In the genomic region with DNA sequence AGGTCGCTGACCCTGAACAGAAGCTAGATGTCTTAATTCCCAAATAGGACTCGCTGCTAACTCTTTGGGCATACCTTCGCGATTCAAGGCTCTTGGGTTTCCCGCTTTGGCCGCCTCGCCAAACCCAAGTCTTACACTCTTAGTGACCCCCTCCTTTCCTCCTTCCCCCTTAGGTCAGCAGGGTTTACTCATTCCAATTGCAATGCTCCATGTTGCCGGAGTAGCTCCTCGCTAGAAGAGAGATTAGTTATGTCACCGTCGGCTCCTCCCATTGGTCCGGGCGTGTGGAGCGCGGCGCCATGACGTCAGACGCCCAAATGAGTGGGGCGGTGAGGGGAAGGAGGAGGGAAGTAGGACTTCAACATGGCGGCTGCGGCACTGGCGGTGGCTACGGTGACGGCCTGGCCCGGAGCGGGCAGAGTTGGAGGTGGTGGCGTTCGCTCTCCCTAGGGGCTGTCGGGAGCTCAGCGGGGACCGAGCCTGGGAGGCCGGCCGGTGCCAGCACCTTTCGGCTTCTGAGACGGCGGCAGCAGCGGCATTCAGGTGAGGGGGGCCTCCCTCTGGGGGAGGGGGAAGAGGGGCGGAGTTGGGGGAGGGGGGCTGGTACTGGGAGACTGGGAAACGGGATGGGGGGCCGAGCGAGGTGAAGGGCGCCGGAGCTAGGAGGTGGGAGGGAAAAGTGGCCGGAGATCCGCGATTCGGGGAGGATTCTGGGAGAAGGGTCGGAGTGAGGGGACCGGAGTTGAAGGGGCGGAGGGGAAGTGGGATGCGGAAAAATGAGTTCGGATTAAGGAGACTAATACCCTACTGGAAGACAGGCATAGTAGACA, we compare ENCODE assay signal across 7 cellular contexts.
DNase-seq lines count a peak whose midpoint lies in the region; ATAC-seq and FAIRE-seq lines count a peak whose summit lies in the region.

A gene (plus strand): TSS at position 346 of the 830 bp plus-strand sequence. CDS start 41,872 bp downstream, outside the sequence.

- DNase-seq in GM18507 (ENCODE audit: extremely low spot score, insufficient read length, low read depth) (peak; percentile 91), NCI-H2029 treated with DMSO at 0.1 percent for 48 hours (lab: John Stamatoyannopoulos, UW) (peak; percentile 93), T1000 (lab: John Stamatoyannopoulos, UW) (peak; percentile 79), astrocyte of the hippocampus (ENCODE audit: low read depth, low spot score) (peak; percentile 99), hippocampal formation (lab: John Stamatoyannopoulos, UW) (peak; percentile 91 to 97), retina (peak; percentile 97)

- FAIRE-seq in GM18507 (lab: Jason Lieb, UNC): peak; percentile 99

- ATAC-seq in HG02981 (IDR thresholded peaks at IDR 0.05; ENCODE audit: unreplicated experiment): peak; percentile 99

Comparison
In these comparisons a context has a peak if more than half of its experiments do, and no peak if none do; other contexts are left out.
1. Peak in every context shown above with its lines: DNase-seq and ATAC-seq.